In genomic region chr6:37484786-37485170, GRCh38 we compare ENCODE assay signal across 14 cellular contexts. TPM values are rescaled to one million over a fixed set of nuclear protein-coding genes. Genes with fewer than 3 reads are reported as not detected.
DNase-seq lines count a peak whose midpoint lies in the region; ATAC-seq lines count a peak whose summit lies in the region.
"Had no signal": no experiment of that assay in that cellular context is flagged by ENCODE, and none has a peak within 500 bp of the region (broad histone marks: within the 10 kb centered on the region; RNA-seq: fewer than 3 reads in every experiment).

No MANE protein-coding gene starts in this region.

- ATAC-seq in effector memory CD8-positive, alpha-beta T cell (replicated peaks), result no peak
- no peak for ATAC-seq in sciatic nerve

- no peaks in the 10 kb centered on the region for H3K9me3 ChIP-seq in HUES64 (ENCODE audit: insufficient read depth, low read depth, low read length)
- H3K9me3 ChIP-seq: BE2C, SJCRH30 had no signal

- H3K9me3 Mint-ChIP-seq in effector memory CD8-positive, alpha-beta T cell, result no peaks in the 10 kb centered on the region

- peaks cover 16% of the 10 kb centered on the region for H3K4me1 ChIP-seq in HUES64 (ENCODE audit: insufficient read depth, low read length)
- H3K4me1 ChIP-seq: SJCRH30 had no signal

- peak overlapping the region; percentile 13; the same call in 1 of the 2 replicates for H3K9ac ChIP-seq in HUES64 (ENCODE audit: low read depth, low read length)

- H3K27ac ChIP-seq in HUES64 (ENCODE audit: low read depth, low read length), result no peak overlapping the region
- H3K27ac ChIP-seq: 22Rv1, HL-60, SJCRH30 had no signal

- WGBS in HUES64, result 95% methylated on average over 7 of the region's 7 CpGs

- H3K36me3 ChIP-seq in HUES64 (ENCODE audit: insufficient read depth, low read length), result peaks cover 22% of the 10 kb centered on the region

- H3K4me1 Mint-ChIP-seq in effector memory CD8-positive, alpha-beta T cell (ENCODE audit: low read depth in 2 of 2), result peaks cover 28 to 38% of the 10 kb centered on the region in 2 donors

- H3K4me3 ChIP-seq in HUES64 (ENCODE audit: low read length), result no peak overlapping the region
- H3K4me3 ChIP-seq: SJCRH30 had no signal

- peak overlapping the region; percentile 65 to 97 for H3K27ac Mint-ChIP-seq in effector memory CD8-positive, alpha-beta T cell

- H3K4me3 Mint-ChIP-seq in effector memory CD8-positive, alpha-beta T cell, result no peak overlapping the region

- H3K36me3 Mint-ChIP-seq in effector memory CD8-positive, alpha-beta T cell (ENCODE audit: insufficient read depth), result peaks cover 38% of the 10 kb centered on the region

- H3K27me3 Mint-ChIP-seq in effector memory CD8-positive, alpha-beta T cell, result no peaks in the 10 kb centered on the region

- peak; percentile 39 for DNase-seq in DMS 273 (lab: John Stamatoyannopoulos, UW; ENCODE audit: unreplicated experiment)
- DNase-seq in DMS 273 treated with DMSO at 0.1 percent for 48 hours (lab: John Stamatoyannopoulos, UW), result no peak
- no peak for DNase-seq in effector memory CD8-positive, alpha-beta T cell
- DNase-seq in sciatic nerve (ENCODE audit: low spot score), result peak; percentile 30
- no peak for DNase-seq in NCI-H748 treated with DMSO at 0.1 percent for 48 hours (lab: John Stamatoyannopoulos, UW)
- no peak for DNase-seq in stimulated activated naive CD4-positive, alpha-beta T cell (lab: John Stamatoyannopoulos, UW)
- DNase-seq in T-helper 2 cell, result no peak
- DNase-seq: NCI-H1417 treated with DMSO at 0.1 percent for 48 hours, NCI-H187 treated with DMSO at 0.1 percent for 48 hours had no signal

- intact Hi-C loops in sciatic nerve (cut with DNase I), result loop anchor here (10.0 kb wide), 2 partner anchors 80 to 210 kb away; partner anchors contain the start of gene MDGA1

- no peaks in the 10 kb centered on the region for H3K27me3 ChIP-seq in HUES64 (ENCODE audit: insufficient read depth, low read length)
- H3K27me3 ChIP-seq: BE2C, SJCRH30 had no signal

RNA-seq across cellular contexts. Expression of gene CCDC167, which starts 14.9 kb away (rescaled TPM):
- polyA plus RNA-seq in HUES64 (2013, experiment 1 of 2), result 21.6 TPM
- 29.9 TPM for polyA plus RNA-seq in HUES64 (2013, experiment 2 of 2)
- total RNA-seq in sciatic nerve, result 10.4 TPM

RNA-seq across cellular contexts. Expression of gene CMTR1, which starts 51.8 kb away (rescaled TPM):
- polyA plus RNA-seq in HUES64 (2013, experiment 1 of 2), result 23.9 TPM
- 26.3 TPM for polyA plus RNA-seq in HUES64 (2013, experiment 2 of 2)
- 39.3 TPM for total RNA-seq in sciatic nerve

Comparison
In these comparisons a context has a peak if more than half of its experiments do, and no peak if none do; other contexts are left out.
1. DNase-seq: peak in DMS 273 (single experiment) and sciatic nerve (single experiment); none in DMS 273 treated with DMSO at 0.1 percent for 48 hours (single experiment), effector memory CD8-positive, alpha-beta T cell (0 of 3), NCI-H748 treated with DMSO at 0.1 percent for 48 hours (single experiment), stimulated activated naive CD4-positive, alpha-beta T cell (0 of 6) and T-helper 2 cell (0 of 5).